23 cellular contexts compared by ENCODE assay signal in the genomic region with DNA sequence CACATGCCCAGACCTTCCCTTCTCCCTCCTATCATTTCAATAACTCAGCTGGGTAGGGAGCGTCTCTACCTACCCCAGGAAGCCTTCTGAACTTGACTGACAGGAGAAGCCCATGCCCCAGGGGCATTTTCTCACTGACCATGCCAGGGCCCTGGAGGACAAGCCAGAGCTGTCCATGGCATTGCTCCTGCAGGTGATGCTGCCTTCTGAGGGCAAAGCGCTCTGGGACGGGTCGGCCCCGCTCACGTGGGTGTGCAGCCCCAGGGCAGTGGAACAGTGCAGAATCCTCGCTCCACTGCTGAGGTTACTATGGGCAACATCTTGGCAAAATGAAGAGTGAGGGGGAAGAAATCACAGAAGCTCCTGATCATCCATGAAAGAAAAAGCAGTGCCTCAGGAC. TPM values are rescaled to one million over a fixed set of nuclear protein-coding genes. Genes with fewer than 3 reads are reported as not detected.
DNase-seq lines count a peak whose midpoint lies in the region; ATAC-seq and TF ChIP-seq lines count a peak whose summit lies in the region.
"Had no signal": no experiment of that assay in that cellular context is flagged by ENCODE, and none has a peak within 500 bp of the region (broad histone marks: within the 10 kb centered on the region; RNA-seq: fewer than 3 reads in every experiment).

No MANE protein-coding gene starts in this region.

- DNase-seq in natural killer cell treated with Interleukin-12 subunit alpha and Interleukin-12 subunit beta and Interleukin-15 and Interleukin-18, amount 100 ng/mL, for 72 hours (ENCODE audit: low spot score): peak; percentile 46
- DNase-seq in natural killer cell (no peak), dorsolateral prefrontal cortex (no peak), neuronal stem cell (ENCODE audit: low spot score) (no peak), NAMALWA (ENCODE audit: low spot score) (no peak), NCI-H146 (lab: John Stamatoyannopoulos, UW) (no peak)
- no peak for DNase-seq in stimulated activated CD4-positive, alpha-beta T cell treated with anti-CD3 and anti-CD28 coated beads, Interleukin-15, amount 100 ng/mL, for 24 hours
- DNase-seq: CD4-positive, alpha-beta memory T cell; DMS153; GDM1; GM23248; KBM-7; NCI-H187; NCI-H2107; NCI-H226; NCI-H524; NCI-H82; PC-3; SIG-M5 had no signal

- no peaks in the 10 kb centered on the region for H3K9me3 ChIP-seq in neuronal stem cell (replicated peaks in 1 of 2; ENCODE audit: control insufficient read depth in 2 of 2, insufficient read depth in 1 of 2, low read depth in 1 of 2, low read length in 2 of 2)
- H3K9me3 ChIP-seq: BLaER1 had no signal

- H3K79me1 ChIP-seq in neuronal stem cell (ENCODE audit: low read depth, low read length): no peaks in the 10 kb centered on the region

- no peak for TF ChIP-seq CTCF in natural killer cell (IDR thresholded peaks at IDR 0.05)
- no peak for TF ChIP-seq CTCF in dorsolateral prefrontal cortex (IDR thresholded peaks at IDR 0.05 in 54 of 56, conservative IDR thresholded peaks at IDR 0.05 in 2 of 56; ENCODE audit: low read depth in 1 of 56, partially characterized antibody in 56 of 56)

- no peak overlapping the region for H3K4me3 Mint-ChIP-seq in natural killer cell treated with Interleukin-12 subunit alpha and Interleukin-12 subunit beta and Interleukin-15 and Interleukin-18, amount 100 ng/mL, for 72 hours
- H3K4me3 Mint-ChIP-seq in natural killer cell: no peak overlapping the region
- H3K4me3 Mint-ChIP-seq: CD4-positive, alpha-beta memory T cell had no signal

- H3K27me3 Mint-ChIP-seq in natural killer cell treated with Interleukin-12 subunit alpha and Interleukin-12 subunit beta and Interleukin-15 and Interleukin-18, amount 100 ng/mL, for 72 hours: peaks cover 0 to 8% of the 10 kb centered on the region in 2 donors
- peaks cover 0 to 6% of the 10 kb centered on the region in 2 donors for H3K27me3 Mint-ChIP-seq in natural killer cell (ENCODE audit: low read depth in 2 of 2)

- no peaks in the 10 kb centered on the region for H3K36me3 Mint-ChIP-seq in natural killer cell treated with Interleukin-12 subunit alpha and Interleukin-12 subunit beta and Interleukin-15 and Interleukin-18, amount 100 ng/mL, for 72 hours
- H3K36me3 Mint-ChIP-seq in natural killer cell: no peaks in the 10 kb centered on the region
- H3K36me3 Mint-ChIP-seq: CD4-positive, alpha-beta memory T cell had no signal

- no peak for ATAC-seq in natural killer cell treated with Interleukin-12 subunit alpha and Interleukin-12 subunit beta and Interleukin-15 and Interleukin-18, amount 100 ng/mL, for 72 hours
- ATAC-seq in natural killer cell (no peak), HG02798 (IDR thresholded peaks at IDR 0.05; ENCODE audit: poor library complexity, unreplicated experiment) (no peak)
- ATAC-seq: HCT116, PC-3 had no signal

- peak overlapping the region in 40 of 59 donors; percentile 1 to 83 (median 52) for H3K27ac ChIP-seq in dorsolateral prefrontal cortex
- H3K27ac ChIP-seq in neuronal stem cell (replicated peaks; ENCODE audit: low read length): no peak overlapping the region
- H3K27ac ChIP-seq: BLaER1, GM23248, RWPE1 had no signal

- no peak overlapping the region for H2BK5ac ChIP-seq in neuronal stem cell (ENCODE audit: low read length)

- H2BK12ac ChIP-seq in neuronal stem cell (ENCODE audit: low read length): no peak overlapping the region

- peak overlapping the region; percentile 13 for H2BK15ac ChIP-seq in neuronal stem cell (ENCODE audit: low read length)

- intact Hi-C loops in natural killer cell (cut with micrococcal nuclease): no loop called here
- intact Hi-C loops in dorsolateral prefrontal cortex (cut with DNase I): loop anchor here (2.0 to 10.0 kb wide), 3 partner anchors 27 to 355 kb away; no protein-coding TSS in a partner anchor

- peak overlapping the region; percentile 7 for H3K9ac ChIP-seq in neuronal stem cell (ENCODE audit: low read depth, low read length, poor library complexity)
- H3K9ac ChIP-seq: BLaER1, GM23248 had no signal

- no peak overlapping the region for H4K8ac ChIP-seq in neuronal stem cell (ENCODE audit: low read depth, low read length)

- no peak overlapping the region for H3K4me3 ChIP-seq in dorsolateral prefrontal cortex
- H3K4me3 ChIP-seq in neuronal stem cell (ENCODE audit: low read length in 2 of 2): no peak overlapping the region
- H3K4me3 ChIP-seq: BLaER1, GM23248 had no signal

- H2BK120ac ChIP-seq in neuronal stem cell (ENCODE audit: low read depth, low read length): no peak overlapping the region

- WGBS in neuronal stem cell (ENCODE audit: extremely low coverage in 2 of 2, insufficient read length in 2 of 2, insufficient replicate concordance in 1 of 2), 2 donors: no CpG with 5 or more reads among the region's 7 CpGs

- no peak overlapping the region for H3K4me2 ChIP-seq in neuronal stem cell (ENCODE audit: insufficient read depth, low read length, poor library complexity, severe bottlenecking)
- H3K4me2 ChIP-seq: BLaER1 had no signal

- H3K4me1 ChIP-seq in neuronal stem cell (ENCODE audit: control insufficient read depth in 2 of 2, insufficient read depth in 1 of 2, low read depth in 1 of 2, low read length in 2 of 2): peaks cover 6 to 11% of the 10 kb centered on the region in 2 donors

- H3K27me3 ChIP-seq in dorsolateral prefrontal cortex (no peaks in the 10 kb centered on the region), neuronal stem cell (ENCODE audit: control insufficient read depth in 3 of 3, insufficient read depth in 3 of 3, low read depth in 1 of 3, low read length in 3 of 3) (no peaks in the 10 kb centered on the region)
- H3K27me3 ChIP-seq: BLaER1 had no signal

- H3K9me3 Mint-ChIP-seq in natural killer cell treated with Interleukin-12 subunit alpha and Interleukin-12 subunit beta and Interleukin-15 and Interleukin-18, amount 100 ng/mL, for 72 hours: no peaks in the 10 kb centered on the region
- H3K9me3 Mint-ChIP-seq in natural killer cell: no peaks in the 10 kb centered on the region
- H3K9me3 Mint-ChIP-seq: CD4-positive, alpha-beta memory T cell had no signal

- H3K4ac ChIP-seq in neuronal stem cell (ENCODE audit: low read length): peak overlapping the region; percentile 47

- no peaks in the 10 kb centered on the region for H3K4me1 Mint-ChIP-seq in natural killer cell treated with Interleukin-12 subunit alpha and Interleukin-12 subunit beta and Interleukin-15 and Interleukin-18, amount 100 ng/mL, for 72 hours (ENCODE audit: low read depth in 2 of 2)
- H3K4me1 Mint-ChIP-seq in natural killer cell: peaks cover 0 to 5% of the 10 kb centered on the region in 2 donors

- no peaks in the 10 kb centered on the region for H3K36me3 ChIP-seq in neuronal stem cell (replicated peaks in 1 of 2; ENCODE audit: control insufficient read depth in 2 of 2, insufficient read depth in 2 of 2, low read length in 2 of 2)
- H3K36me3 ChIP-seq: BLaER1 had no signal

- no peak overlapping the region for H3K27ac Mint-ChIP-seq in natural killer cell treated with Interleukin-12 subunit alpha and Interleukin-12 subunit beta and Interleukin-15 and Interleukin-18, amount 100 ng/mL, for 72 hours
- no peak overlapping the region for H3K27ac Mint-ChIP-seq in natural killer cell

- peak overlapping the region; percentile 74 for H4K91ac ChIP-seq in neuronal stem cell (ENCODE audit: low read depth, low read length, poor library complexity)

- H2AFZ ChIP-seq in neuronal stem cell (ENCODE audit: low read length): no peak overlapping the region

- no peak overlapping the region for H3K14ac ChIP-seq in neuronal stem cell (ENCODE audit: low read length)

- no peak overlapping the region for H3K23ac ChIP-seq in neuronal stem cell (ENCODE audit: low read depth, low read length, poor library complexity)

- peak overlapping the region; percentile 48 for H3K18ac ChIP-seq in neuronal stem cell (ENCODE audit: low read length)

- peak overlapping the region; percentile 76 for H2AK5ac ChIP-seq in neuronal stem cell (ENCODE audit: low read depth, low read length)

RNA-seq across cellular contexts. Expression of a gene that starts 28.5 kb away (rescaled TPM):
- total RNA-seq in natural killer cell treated with Interleukin-12 subunit alpha and Interleukin-12 subunit beta and Interleukin-15 and Interleukin-18, amount 100 ng/mL, for 72 hours: 10 to 100 TPM; 11.8 to 19.6 TPM
- 10 to 100 TPM in 1 of 3 donors, 1 to 10 TPM in 2; 7.1 to 10.0 (median 9.9) TPM for total RNA-seq in natural killer cell
- total RNA-seq in dorsolateral prefrontal cortex: 100 to 1,000 TPM in 30 of 120 experiments, 10 to 100 TPM in 90; 63.6 to 149 (median 93.0) TPM
- polyA plus RNA-seq in neuronal stem cell (2013, experiment 1 of 2): 14.2 TPM
- 14.6 TPM for polyA plus RNA-seq in neuronal stem cell (2013, experiment 2 of 2)

RNA-seq across cellular contexts. Expression of a gene that starts 41.0 kb away (rescaled TPM):
- 10 to 100 TPM; 18.0 to 28.9 TPM for total RNA-seq in natural killer cell treated with Interleukin-12 subunit alpha and Interleukin-12 subunit beta and Interleukin-15 and Interleukin-18, amount 100 ng/mL, for 72 hours
- total RNA-seq in natural killer cell (10 to 100 TPM; 39.3 to 46.5 (median 46.3) TPM), dorsolateral prefrontal cortex (10 to 100 TPM; 30.1 to 62.8 (median 41.3) TPM)
- polyA plus RNA-seq in neuronal stem cell (2013, experiment 1 of 2): 12.3 TPM
- polyA plus RNA-seq in neuronal stem cell (2013, experiment 2 of 2): 12.4 TPM
